19 cellular contexts compared by ENCODE assay signal in genomic region chr9:109488791-109489492, GRCh38. TPM values are rescaled to one million over a fixed set of nuclear protein-coding genes. Genes with fewer than 3 reads are reported as not detected.
DNase-seq lines count a peak whose midpoint lies in the region; ATAC-seq, FAIRE-seq and TF ChIP-seq lines count a peak whose summit lies in the region.
"Had no signal": no experiment of that assay in that cellular context is flagged by ENCODE, and none has a peak within 500 bp of the region (broad histone marks: within the 10 kb centered on the region; RNA-seq: fewer than 3 reads in every experiment).

No MANE protein-coding gene starts in this region.

- H3K4me1 ChIP-seq in A549 (peaks cover 13% of the 10 kb centered on the region), left lung (no peaks in the 10 kb centered on the region), gastrocnemius medialis (peaks cover 8 to 9% of the 10 kb centered on the region in 2 donors), hepatocyte (ENCODE audit: insufficient read depth) (no peaks in the 10 kb centered on the region)
- H3K4me1 ChIP-seq: BLaER1, HAP-1 had no signal

- in situ Hi-C loops in gastrocnemius medialis (cut with MboI; ENCODE audit: low sequenced_read_pairs in 4 of 4): no loop called here

- DNase-seq in A549 (ENCODE audit: low read depth in 1 of 2, low spot score in 1 of 2): no peak
- no peak for DNase-seq in RWPE1 (ENCODE audit: low spot score)
- DNase-seq in left lung: no peak
- DNase-seq in gastrocnemius medialis: no peak
- no peak for DNase-seq in coronary artery (ENCODE audit: low spot score)
- no peak for DNase-seq in hepatocyte (ENCODE audit: low spot score)
- DNase-seq: CD4-positive, alpha-beta memory T cell; GF-D8; MV-4-11; NCI-H1694 treated with DMSO at 0.1 percent for 48 hours; NCI-H2107; NCI-H510A treated with DMSO at 0.1 percent for 48 hours; NCI-H774; SHP77 had no signal

- POLR2A ChIA-PET in A549 (lab: Yijun Ruan, JAX): interaction anchor here (1.1 kb wide), 1 partner anchor 8 kb away, joined by 3 read pairs; no protein-coding TSS in a partner anchor
- POLR2A ChIA-PET in RWPE1 (lab: Yijun Ruan, JAX; ENCODE audit: low non-redundant PET): no interaction called here

- H3K9me3 ChIP-seq in A549: no peaks in the 10 kb centered on the region
- H3K9me3 ChIP-seq in left lung: no peaks in the 10 kb centered on the region
- H3K9me3 ChIP-seq in gastrocnemius medialis: no peaks in the 10 kb centered on the region
- no peaks in the 10 kb centered on the region for H3K9me3 ChIP-seq in hepatocyte (ENCODE audit: low read depth)
- H3K9me3 ChIP-seq: BLaER1, HAP-1 had no signal

- H3K27me3 ChIP-seq in left lung (peaks cover 0 to 48% of the 10 kb centered on the region in 2 donors), gastrocnemius medialis (no peaks in the 10 kb centered on the region), hepatocyte (no peaks in the 10 kb centered on the region)

- WGBS in A549 (ENCODE audit: missing lambda C conversion rate): 63% methylated on average over 7 of the region's 7 CpGs
- WGBS in hepatocyte (ENCODE audit: low lambda C conversion rate, missing lambda C conversion rate): 70% methylated on average over 7 of the region's 7 CpGs

- H3K27ac ChIP-seq in A549 (no peak overlapping the region), RWPE1 (peak overlapping the region; percentile 3; the same call in 1 of the 2 replicates), left lung (no peak overlapping the region), gastrocnemius medialis (peak overlapping the region; percentile 32 to 49 (median 36)), coronary artery (no peak overlapping the region), hepatocyte (no peak overlapping the region)
- H3K27ac ChIP-seq: BLaER1, KMS-11 had no signal

- TF ChIP-seq POLR2A in A549 (IDR thresholded peaks at IDR 0.05; ENCODE audit: low read length): no peak
- TF ChIP-seq POLR2A in gastrocnemius medialis (IDR thresholded peaks at IDR 0.05): no peak

- peaks cover 51% of the 10 kb centered on the region for H3K79me2 ChIP-seq in hepatocyte

- H3K4me2 ChIP-seq in A549 (0 out of 3 replicates have a peak overlapping the region, but pooled peaks have one; percentile 38), hepatocyte (no peak overlapping the region)
- H3K4me2 ChIP-seq: BLaER1, KMS-11 had no signal

- ATAC-seq in A549 (peak in 1 of 2 experiments; percentile 41; a peak in 3 of 6 replicates), left lung (peak; percentile 36), gastrocnemius medialis (peak; percentile 67 to 82), HG02884 (IDR thresholded peaks at IDR 0.05; ENCODE audit: unreplicated experiment) (no peak)

- TF ChIP-seq RAD21 in A549 (conservative IDR thresholded peaks at IDR 0.05 in 1 of 2, IDR thresholded peaks at IDR 0.05 in 1 of 2): no peak

- intact Hi-C loops in left lung (cut with DNase I) (no loop called here), gastrocnemius medialis (cut with DNase I; ENCODE audit: low total_unique reads) (no loop called here)

- no peaks in the 10 kb centered on the region for H3K36me3 ChIP-seq in left lung
- H3K36me3 ChIP-seq in gastrocnemius medialis: no peaks in the 10 kb centered on the region
- H3K36me3 ChIP-seq in hepatocyte (replicated peaks; ENCODE audit: insufficient read depth, low read depth): no peaks in the 10 kb centered on the region
- H3K36me3 ChIP-seq: BLaER1, HAP-1 had no signal

- no peaks in the 10 kb centered on the region for H4K20me1 ChIP-seq in hepatocyte (ENCODE audit: insufficient read depth, poor library complexity, severe bottlenecking)
- H4K20me1 ChIP-seq: BLaER1 had no signal

- TF ChIP-seq CTCF in A549 (IDR thresholded peaks at IDR 0.05): no peak
- TF ChIP-seq CTCF in RWPE1 (conservative IDR thresholded peaks at IDR 0.05; ENCODE audit: low read depth): no peak
- no peak for TF ChIP-seq CTCF in left lung (IDR thresholded peaks at IDR 0.05)
- no peak for TF ChIP-seq CTCF in gastrocnemius medialis (IDR thresholded peaks at IDR 0.05 in 4 of 5, conservative IDR thresholded peaks at IDR 0.05 in 1 of 5)
- TF ChIP-seq CTCF in coronary artery (IDR thresholded peaks at IDR 0.05): no peak
- TF ChIP-seq CTCF in hepatocyte (IDR thresholded peaks at IDR 0.05; ENCODE audit: poor library complexity): no peak

- H3K4me3 ChIP-seq in A549 (no peak overlapping the region), left lung (no peak overlapping the region), gastrocnemius medialis (no peak overlapping the region), coronary artery (no peak overlapping the region), hepatocyte (no peak overlapping the region)
- H3K4me3 ChIP-seq: BLaER1, HAP-1 had no signal

- no peak for TF ChIP-seq EP300 in A549 (IDR thresholded peaks at IDR 0.05)

- no peak for FAIRE-seq in A549 (lab: Jason Lieb, UNC)

- H2AFZ ChIP-seq in hepatocyte: no peak overlapping the region

- CTCF ChIA-PET in A549 (lab: Yijun Ruan, JAX): interaction anchor here (0.8 to 1.0 kb wide), 2 partner anchors 10 to 31 kb away, joined by 3 to 4 read pairs; partner anchors contain the start of gene PTPN3
- CTCF ChIA-PET in RWPE1 (lab: Yijun Ruan, JAX): no interaction called here

- H3K9me2 ChIP-seq in hepatocyte (replicated peaks; ENCODE audit: insufficient read depth): no peaks in the 10 kb centered on the region

TF ChIP-seq in A549, 52 proteins besides CTCF, POLR2A, EP300 and RAD21:
- TF ChIP-seq CHD2 (IDR thresholded peaks at IDR 0.05; ENCODE audit: low read length, partially characterized antibody): no peak
- TF ChIP-seq NFE2L2 (conservative IDR thresholded peaks at IDR 0.05; ENCODE audit: low read length): no peak
- no peak for TF ChIP-seq TFCP2L1 (CRISPR knock-in tag; IDR thresholded peaks at IDR 0.05)
- TF ChIP-seq CBX8 (IDR thresholded peaks at IDR 0.05): no peak
- no peak for TF ChIP-seq ZNF302 (CRISPR knock-in tag; IDR thresholded peaks at IDR 0.05)
- no peak for TF ChIP-seq RNF2 (IDR thresholded peaks at IDR 0.05; ENCODE audit: borderline replicate concordance, low read depth)
- no peak for TF ChIP-seq ESRRA (IDR thresholded peaks at IDR 0.05; ENCODE audit: borderline replicate concordance, low read length)
- TF ChIP-seq, protein P1, sequence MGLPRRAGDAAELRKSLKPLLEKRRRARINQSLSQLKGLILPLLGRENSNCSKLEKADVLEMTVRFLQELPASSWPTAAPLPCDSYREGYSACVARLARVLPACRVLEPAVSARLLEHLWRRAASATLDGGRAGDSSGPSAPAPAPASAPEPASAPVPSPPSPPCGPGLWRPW (IDR thresholded peaks at IDR 0.05): no peak
- TF ChIP-seq, protein P2, sequence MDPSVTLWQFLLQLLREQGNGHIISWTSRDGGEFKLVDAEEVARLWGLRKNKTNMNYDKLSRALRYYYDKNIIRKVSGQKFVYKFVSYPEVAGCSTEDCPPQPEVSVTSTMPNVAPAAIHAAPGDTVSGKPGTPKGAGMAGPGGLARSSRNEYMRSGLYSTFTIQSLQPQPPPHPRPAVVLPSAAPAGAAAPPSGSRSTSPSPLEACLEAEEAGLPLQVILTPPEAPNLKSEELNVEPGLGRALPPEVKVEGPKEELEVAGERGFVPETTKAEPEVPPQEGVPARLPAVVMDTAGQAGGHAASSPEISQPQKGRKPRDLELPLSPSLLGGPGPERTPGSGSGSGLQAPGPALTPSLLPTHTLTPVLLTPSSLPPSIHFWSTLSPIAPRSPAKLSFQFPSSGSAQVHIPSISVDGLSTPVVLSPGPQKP (IDR thresholded peaks at IDR 0.05; ENCODE audit: low read depth, low read length): no peak
- no peak for TF ChIP-seq HDAC2 (IDR thresholded peaks at IDR 0.05)
- TF ChIP-seq FOSL2 (IDR thresholded peaks at IDR 0.05): no peak
- TF ChIP-seq FOSL2 (CRISPR knock-in tag; IDR thresholded peaks at IDR 0.05): no peak
- TF ChIP-seq, protein P3, sequence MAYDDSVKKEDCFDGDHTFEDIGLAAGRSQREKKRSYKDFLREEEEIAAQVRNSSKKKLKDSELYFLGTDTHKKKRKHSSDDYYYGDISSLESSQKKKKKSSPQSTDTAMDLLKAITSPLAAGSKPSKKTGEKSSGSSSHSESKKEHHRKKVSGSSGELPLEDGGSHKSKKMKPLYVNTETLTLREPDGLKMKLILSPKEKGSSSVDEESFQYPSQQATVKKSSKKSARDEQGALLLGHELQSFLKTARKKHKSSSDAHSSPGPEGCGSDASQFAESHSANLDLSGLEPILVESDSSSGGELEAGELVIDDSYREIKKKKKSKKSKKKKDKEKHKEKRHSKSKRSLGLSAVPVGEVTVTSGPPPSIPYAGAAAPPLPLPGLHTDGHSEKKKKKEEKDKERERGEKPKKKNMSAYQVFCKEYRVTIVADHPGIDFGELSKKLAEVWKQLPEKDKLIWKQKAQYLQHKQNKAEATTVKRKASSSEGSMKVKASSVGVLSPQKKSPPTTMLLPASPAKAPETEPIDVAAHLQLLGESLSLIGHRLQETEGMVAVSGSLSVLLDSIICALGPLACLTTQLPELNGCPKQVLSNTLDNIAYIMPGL (CRISPR knock-in tag; IDR thresholded peaks at IDR 0.05; ENCODE audit: borderline replicate concordance): no peak
- TF ChIP-seq MAX (IDR thresholded peaks at IDR 0.05): no peak
- TF ChIP-seq RCOR1 (IDR thresholded peaks at IDR 0.05; ENCODE audit: low read depth, low read length): no peak

RNA-seq across cellular contexts. Expression of gene PTPN3, which starts 9.2 kb away (rescaled TPM):
- polyA plus RNA-seq in A549 (2011; rRNA removed) (20.3 and 30.6 TPM in 2 replicates), A549 (2017; fragmentation: RNase III; extraction: RNeasy Plus Mini Kit Qiagen cat#74134 plus additional on column Dnase treatment) (8.5 to 8.9 TPM (median 8.6 TPM) in 3 replicates), hepatocyte (4.4 and 7.7 TPM in 2 replicates)
- polyA plus RNA-seq in A549 (2012; cell fraction: cytosol; rRNA removed): 7.5 and 8.3 TPM in 2 replicates
- 9.8 and 15.0 TPM in 2 replicates for polyA plus RNA-seq in A549 (2012; cell fraction: nucleus; rRNA removed)
- polyA minus RNA-seq in A549 (2011; rRNA and poly(A)+ RNA removed): 15.7 and 18.3 TPM in 2 replicates
- total RNA-seq in left lung (10 to 100 TPM; 15.1 to 15.9 TPM), gastrocnemius medialis (100 to 1,000 TPM in 2 of 4 donors, 10 to 100 TPM in 2; 15.6 to 305 (median 82.2) TPM), hepatocyte (11.8 and 12.1 TPM in 2 replicates)
- total RNA-seq: CD4-positive, alpha-beta memory T cell; OCI-LY7 had no signal
- polyA plus RNA-seq: CD4-positive, alpha-beta memory T cell had no signal

Comparison
In these comparisons a context has a peak if more than half of its experiments do, and no peak if none do; other contexts are left out.
1. H3K27ac ChIP-seq: peak in RWPE1 (single experiment) and gastrocnemius medialis (4 of 4); none in A549 (0 of 2), left lung (0 of 2), coronary artery (0 of 2) and hepatocyte (single experiment).